In genomic region chr12:49200882-49201594, GRCh38 we compare ENCODE assay signal across 8 cellular contexts. TPM values are rescaled to one million over a fixed set of nuclear protein-coding genes. Genes with fewer than 3 reads are reported as not detected.
A peak's percentile ranks its signal among the peaks of the same experiment; 100 is the strongest.
DNase-seq lines count a peak whose midpoint lies in the region; ATAC-seq, FAIRE-seq and TF ChIP-seq lines count a peak whose summit lies in the region.

No MANE protein-coding gene starts in this region.

- H3K36me3 ChIP-seq in OCI-LY1 (ENCODE audit: insufficient read depth, low read length) (no peaks in the 10 kb centered on the region), kidney (ENCODE audit: control insufficient read depth in 1 of 2, insufficient read depth in 2 of 2, low read length in 2 of 2) (no peaks in the 10 kb centered on the region)

- TF ChIP-seq CTCF in D721Med (IDR thresholded peaks at IDR 0.05; ENCODE audit: insufficient read depth, missing control alignments) (no peak), OCI-LY1 (IDR thresholded peaks at IDR 0.05; ENCODE audit: low read length) (no peak), kidney (IDR thresholded peaks at IDR 0.05; ENCODE audit: borderline replicate concordance, extremely low read depth, insufficient read depth) (no peak)

- no peaks in the 10 kb centered on the region for H3K27me3 ChIP-seq in OCI-LY1 (ENCODE audit: insufficient read depth, low read length)

- in situ Hi-C loops in KBM-7 (cut with MboI; ENCODE audit: low pct_unique_long_range_greater_than_20kb, low sequenced_read_pairs) = no loop called here

- peak; percentile 81 for ATAC-seq in stimulated activated naive CD8-positive, alpha-beta T cell treated with anti-CD3 and anti-CD28 coated beads, Interleukin-15, Interleukin-2, amounts not matched to agents 100 U/mL and 50 U/mL, for 24 hours
- ATAC-seq in GM21381 (IDR thresholded peaks at IDR 0.05; ENCODE audit: unreplicated experiment) = no peak

- H2AFZ ChIP-seq in OCI-LY1 (ENCODE audit: low read length) = peak overlapping the region; percentile 72; the same call in 1 of the 2 replicates

- H3K4me1 ChIP-seq in OCI-LY1 (ENCODE audit: insufficient read depth, low read length, severe bottlenecking) = peaks cover 53% of the 10 kb centered on the region
- peaks cover 3 to 4% of the 10 kb centered on the region in 2 donors for H3K4me1 ChIP-seq in kidney (ENCODE audit: control insufficient read depth in 1 of 2, insufficient read depth in 1 of 2, low read depth in 1 of 2, low read length in 2 of 2)

- 0 out of 2 replicates have a peak, but pooled peaks cover 4% of the 10 kb centered on the region for H3F3A ChIP-seq in OCI-LY1 (ENCODE audit: insufficient read depth, low read length)

- intact Hi-C loops in kidney (cut with DNase I) = no loop called here

- H3K79me2 ChIP-seq in OCI-LY1 (ENCODE audit: insufficient read depth, low read length) = no peaks in the 10 kb centered on the region

- H3K27ac ChIP-seq in OCI-LY1 (ENCODE audit: low read depth, low read length, poor library complexity, severe bottlenecking) = peak overlapping the region; percentile 86
- peak overlapping the region; percentile 86 for H3K27ac ChIP-seq in caudate nucleus (ENCODE audit: low read depth, low read length)
- H3K27ac ChIP-seq in kidney (ENCODE audit: low read depth in 2 of 2, low read length in 2 of 2) = peak overlapping the region; percentile 20 to 68

- CTCF ChIA-PET in HEK293T (lab: Yijun Ruan, JAX) = interaction anchor here (0.7 to 1.4 kb wide), 3 partner anchors 14 to 113 kb away, joined by 3 to 4 read pairs (median 3); no protein-coding TSS in a partner anchor

- no peaks in the 10 kb centered on the region for H3K9me2 ChIP-seq in OCI-LY1 (ENCODE audit: low read depth, low read length)

- H3K9ac ChIP-seq in OCI-LY1 (ENCODE audit: low read length) (peak overlapping the region; percentile 28; the same call in 1 of the 2 replicates), kidney (ENCODE audit: low read length in 2 of 2) (no peak overlapping the region)

- H3K4me3 ChIP-seq in OCI-LY1 (ENCODE audit: low read depth, low read length, poor library complexity, severe bottlenecking) = peak overlapping the region; percentile 20
- H3K4me3 ChIP-seq in kidney (ENCODE audit: low read length in 2 of 2) = no peak overlapping the region

- DNase-seq in D721Med (ENCODE audit: insufficient read length, low spot score) (no peak), KBM-7 (peak; percentile 82), caudate nucleus (lab: John Stamatoyannopoulos, UW) (peak in 5 of 61 donors; percentile 9 to 79 (median 36)), kidney (no peak), HEK293T (ENCODE audit: extremely low spot score) (no peak)
- DNase-seq in stimulated activated naive CD8-positive, alpha-beta T cell treated with anti-CD3 and anti-CD28 coated beads, Interleukin-15, Interleukin-2, amounts not matched to agents 100 U/mL and 50 U/mL, for 24 hours = no peak

- FAIRE-seq in D721Med (lab: Jason Lieb, UNC) = peak; percentile 88
- peak; percentile 70 for FAIRE-seq in kidney (lab: Jason Lieb, UNC)

- H4K20me1 ChIP-seq in OCI-LY1 (ENCODE audit: insufficient read depth, low read length) = no peaks in the 10 kb centered on the region

- POLR2A ChIA-PET in HEK293T (lab: Yijun Ruan, JAX) = interaction anchor here (1.2 to 1.3 kb wide), 2 partner anchors 13 to 70 kb away, joined by 4 to 9 read pairs; partner anchors contain the start of genes TUBA1A and TUBA1B

- H3K9me3 ChIP-seq in OCI-LY1 (ENCODE audit: low read length) (no peaks in the 10 kb centered on the region), kidney (ENCODE audit: control insufficient read depth in 1 of 2, low read length in 2 of 2) (no peaks in the 10 kb centered on the region)

- peak overlapping the region; percentile 44 for H3K4me2 ChIP-seq in OCI-LY1 (ENCODE audit: low read length)

TF ChIP-seq in HEK293T, 16 proteins besides CTCF, POLR2A, EP300 and RAD21:
- TF ChIP-seq CTBP1 (IDR thresholded peaks at IDR 0.05; ENCODE audit: borderline replicate concordance) (no peak), SUZ12 (IDR thresholded peaks at IDR 0.05) (no peak)
TF ChIP-seq in HEK293T: peak in this region for 0.

RNA-seq across cellular contexts. Expression of gene TUBA1A, which starts 12.2 kb away (rescaled TPM):
- 94.3 TPM for total RNA-seq in kidney
- polyA plus RNA-seq in kidney (ENCODE audit: insufficient read depth, low read depth, low replicate concordance) = 128 TPM
